2 cellular contexts compared by ENCODE assay signal in genomic region chr20:53911301-53911700, GRCh38.
TF ChIP-seq lines count a peak whose summit lies in the region.

No MANE protein-coding gene starts in this region.

TF ChIP-seq in HEK293, 187 proteins besides CTCF, POLR2A, EP300 and RAD21 (continued from another document):
- TF ChIP-seq ZBTB26 (tag by site-specific recombination; optimal IDR thresholded peaks at IDR 0.05), result peak; percentile 6

TF ChIP-seq in K562, 482 proteins besides CTCF, POLR2A, EP300 and RAD21:
- peak in 1 of 3 experiments; percentile 86; a peak in 2 of 6 replicates for TF ChIP-seq ZBTB11 (CRISPR knock-in tag; IDR thresholded peaks at IDR 0.05)
- TF ChIP-seq BACH1 (tag; IDR thresholded peaks at IDR 0.05), result 0 out of 2 replicates have a peak, but pooled peaks have one; percentile 7
- TF ChIP-seq KDM4B (IDR thresholded peaks at IDR 0.05; ENCODE audit: borderline replicate concordance in 2 of 2, low read depth in 1 of 2), result no peak
- no peak for TF ChIP-seq CCAR2 (IDR thresholded peaks at IDR 0.05; ENCODE audit: low read depth, low read length)
